19 cellular contexts compared by ENCODE assay signal in the genomic region with DNA sequence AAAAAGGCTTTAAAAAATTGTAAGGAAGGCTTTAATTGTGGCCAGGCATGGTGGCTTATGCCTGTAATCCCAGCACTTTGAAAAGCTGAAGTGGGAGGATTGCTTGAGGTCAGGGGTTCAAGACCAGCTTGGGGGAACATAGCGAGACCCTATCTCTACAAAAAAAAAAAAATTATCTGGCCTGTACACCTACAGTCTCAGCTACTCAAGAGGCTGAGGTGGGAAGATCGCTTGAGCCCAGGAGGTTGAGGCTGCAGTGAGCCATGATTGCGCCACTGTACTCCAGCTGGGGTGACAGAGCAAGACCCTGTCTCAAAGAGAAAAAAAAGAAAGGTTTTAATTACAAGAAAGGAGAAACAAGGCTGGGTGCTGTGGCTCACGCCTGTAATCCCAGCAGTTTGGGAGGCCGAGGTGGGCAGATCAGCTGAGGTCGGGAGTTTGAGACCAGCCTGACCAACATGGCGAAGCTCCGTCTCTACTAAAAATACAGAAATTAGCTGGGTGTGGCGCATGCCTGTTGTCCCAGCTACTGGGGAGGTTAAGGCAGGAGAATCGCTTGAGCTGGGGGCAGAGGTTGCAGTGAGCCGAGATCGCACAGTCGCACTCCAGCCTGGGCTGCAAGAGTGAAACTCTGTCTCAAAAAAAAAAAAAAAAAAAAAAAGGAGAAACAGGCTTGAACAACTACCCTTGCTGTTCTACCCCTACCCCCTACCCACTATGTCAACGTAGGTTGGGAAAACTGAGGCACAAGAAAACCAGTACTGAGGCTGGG.
DNase-seq lines count a peak whose midpoint lies in the region; ATAC-seq, FAIRE-seq and TF ChIP-seq lines count a peak whose summit lies in the region.
"Had no signal": no experiment of that assay in that cellular context is flagged by ENCODE, and none has a peak within 500 bp of the region (broad histone marks: within the 10 kb centered on the region; RNA-seq: fewer than 3 reads in every experiment).

No MANE protein-coding gene starts in this region.

- H3K36me3 ChIP-seq in left ventricle myocardium inferior (no peaks in the 10 kb centered on the region), endodermal cell (ENCODE audit: control insufficient read depth, insufficient read depth, low read length) (no peaks in the 10 kb centered on the region), esophagus squamous epithelium (no peaks in the 10 kb centered on the region)
- H3K36me3 ChIP-seq: ovary had no signal

- WGBS in endodermal cell (ENCODE audit: insufficient coverage in 1 of 2, insufficient read length in 1 of 2), 2 experiments, result 95 to 98% methylated on average over 8 to 14 of the region's 14 CpGs
- WGBS in esophagus squamous epithelium, 2 donors, result 91 to 95% methylated on average over 14 of the region's 14 CpGs

- no peak for TF ChIP-seq CTCF in left ventricle myocardium inferior (IDR thresholded peaks at IDR 0.05; ENCODE audit: borderline replicate concordance)
- no peak for TF ChIP-seq CTCF in endodermal cell (conservative IDR thresholded peaks at IDR 0.05)
- TF ChIP-seq CTCF in esophagus squamous epithelium (IDR thresholded peaks at IDR 0.05), result no peak

- POLR2A ChIA-PET in activated CD8-positive, alpha-beta T cell treated with anti-CD3 and anti-CD28 coated beads, Interleukin-2, amount 10 ng/mL, durations not matched to agents 7 days and 5 days (lab: Charles Lee), result interaction anchor here (0.6 to 1.2 kb wide), 3 partner anchors 18 to 645 kb away, joined by 3 to 4 read pairs (median 3); no protein-coding TSS in a partner anchor

- no peak for ATAC-seq in activated CD8-positive, alpha-beta T cell treated with anti-CD3 and anti-CD28 coated beads, Interleukin-2, amount 10 ng/mL, durations not matched to agents 7 days and 5 days
- ATAC-seq in GM21447 (IDR thresholded peaks at IDR 0.05; ENCODE audit: unreplicated experiment), result no peak
- ATAC-seq: left cardiac atrium had no signal

- H3K36me3 Mint-ChIP-seq in activated CD8-positive, alpha-beta T cell treated with anti-CD3 and anti-CD28 coated beads, Interleukin-2, amount 10 ng/mL, durations not matched to agents 7 days and 5 days (ENCODE audit: low read depth), result peaks cover 74% of the 10 kb centered on the region
- H3K36me3 Mint-ChIP-seq in endodermal cell (ENCODE audit: low read depth), result peaks cover 7% of the 10 kb centered on the region

- peak overlapping the region; percentile 15 for H3K4me3 Mint-ChIP-seq in activated CD8-positive, alpha-beta T cell treated with anti-CD3 and anti-CD28 coated beads, Interleukin-2, amount 10 ng/mL, durations not matched to agents 7 days and 5 days
- no peak overlapping the region for H3K4me3 Mint-ChIP-seq in endodermal cell

- intact Hi-C loops in cardiac septum (cut with DNase I), result no loop called here
- intact Hi-C loops in left ventricle myocardium inferior (cut with micrococcal nuclease), result no loop called here
- intact Hi-C loops in esophagus squamous epithelium (cut with DNase I), result no loop called here

- peak overlapping the region; percentile 84 for H3K27ac Mint-ChIP-seq in activated CD8-positive, alpha-beta T cell treated with anti-CD3 and anti-CD28 coated beads, Interleukin-2, amount 10 ng/mL, durations not matched to agents 7 days and 5 days
- H3K27ac Mint-ChIP-seq in endodermal cell, result no peak overlapping the region

- H3K4me3 ChIP-seq in left ventricle myocardium inferior, result no peak overlapping the region
- H3K4me3 ChIP-seq in endodermal cell (ENCODE audit: low read length), result no peak overlapping the region
- no peak overlapping the region for H3K4me3 ChIP-seq in esophagus squamous epithelium
- H3K4me3 ChIP-seq: ovary had no signal

- no peak overlapping the region for H3K9ac ChIP-seq in endodermal cell (ENCODE audit: extremely low read depth, low read length, poor library complexity, severe bottlenecking)

- CTCF ChIA-PET in activated CD8-positive, alpha-beta T cell treated with anti-CD3 and anti-CD28 coated beads, Interleukin-2, amount 10 ng/mL, durations not matched to agents 7 days and 5 days (lab: Charles Lee), result interaction anchor here (1.6 to 1.9 kb wide), 2 partner anchors 23 to 105 kb away, joined by 5 read pairs; no protein-coding TSS in a partner anchor

- FAIRE-seq in urothelium cell line (lab: Jason Lieb, UNC), result peak; percentile 27
- FAIRE-seq: bronchial epithelial cell, GM18507 had no signal

- no peaks in the 10 kb centered on the region for H3K4me1 ChIP-seq in left ventricle myocardium inferior
- no peaks in the 10 kb centered on the region for H3K4me1 ChIP-seq in endodermal cell (ENCODE audit: control insufficient read depth, insufficient read depth, low read length)
- peaks cover 7 to 24% (median 10%) of the 10 kb centered on the region in 3 donors for H3K4me1 ChIP-seq in esophagus squamous epithelium

- no peaks in the 10 kb centered on the region for H3K27me3 Mint-ChIP-seq in activated CD8-positive, alpha-beta T cell treated with anti-CD3 and anti-CD28 coated beads, Interleukin-2, amount 10 ng/mL, durations not matched to agents 7 days and 5 days (ENCODE audit: low read depth)
- no peaks in the 10 kb centered on the region for H3K27me3 Mint-ChIP-seq in endodermal cell (ENCODE audit: insufficient read depth)

- H3K9me3 ChIP-seq in left ventricle myocardium inferior (replicated peaks), result peaks cover 23% of the 10 kb centered on the region
- peaks cover 3% of the 10 kb centered on the region for H3K9me3 ChIP-seq in endodermal cell (ENCODE audit: control insufficient read depth, low read length)
- no peaks in the 10 kb centered on the region for H3K9me3 ChIP-seq in esophagus squamous epithelium
- H3K9me3 ChIP-seq: ovary had no signal

- H3K27ac ChIP-seq in left ventricle myocardium inferior (replicated peaks), result no peak overlapping the region
- H3K27ac ChIP-seq in endodermal cell (ENCODE audit: low read depth, low read length), result no peak overlapping the region
- no peak overlapping the region for H3K27ac ChIP-seq in esophagus squamous epithelium
- H3K27ac ChIP-seq: ovary had no signal

- H3K9me3 Mint-ChIP-seq in activated CD8-positive, alpha-beta T cell treated with anti-CD3 and anti-CD28 coated beads, Interleukin-2, amount 10 ng/mL, durations not matched to agents 7 days and 5 days (ENCODE audit: insufficient read depth), result no peaks in the 10 kb centered on the region
- peaks cover 6% of the 10 kb centered on the region for H3K9me3 Mint-ChIP-seq in endodermal cell

- TF ChIP-seq POLR2A in esophagus squamous epithelium (IDR thresholded peaks at IDR 0.05), result no peak

- H3K27me3 ChIP-seq in left ventricle myocardium inferior (ENCODE audit: low read depth) (peaks cover 67% of the 10 kb centered on the region), endodermal cell (ENCODE audit: control insufficient read depth, insufficient read depth, low read length, poor library complexity, severe bottlenecking) (no peaks in the 10 kb centered on the region), esophagus squamous epithelium (peaks cover 0 to 20% (median 0%) of the 10 kb centered on the region in 4 donors)
- H3K27me3 ChIP-seq: ovary had no signal

- DNase-seq in cardiac septum (ENCODE audit: low spot score), result peak; percentile 36
- no peak for DNase-seq in left ventricle myocardium inferior
- no peak for DNase-seq in activated CD8-positive, alpha-beta T cell treated with anti-CD3 and anti-CD28 coated beads, Interleukin-2, amount 10 ng/mL, durations not matched to agents 7 days and 5 days
- peak; percentile 3 for DNase-seq in endodermal cell
- no peak for DNase-seq in urothelium cell line (ENCODE audit: low spot score)
- DNase-seq in esophagus squamous epithelium (lab: John Stamatoyannopoulos, UW), result no peak
- no peak for DNase-seq in OCI-M1 (lab: John Stamatoyannopoulos, UW)
- DNase-seq: DMS79; effector CD8-positive, alpha-beta T cell; hippocampal formation; Kasumi-1; left cardiac atrium; NCI-H1436 treated with DMSO at 0.1 percent for 48 hours; NCI-H226; ovary; stimulated activated CD4-positive, alpha-beta T cell treated with anti-CD3 and anti-CD28 coated beads, Interleukin-4, amount 100 ng/mL, for 1 hour had no signal

- peaks cover 78% of the 10 kb centered on the region for H3K4me1 Mint-ChIP-seq in activated CD8-positive, alpha-beta T cell treated with anti-CD3 and anti-CD28 coated beads, Interleukin-2, amount 10 ng/mL, durations not matched to agents 7 days and 5 days (ENCODE audit: low read depth)
- H3K4me1 Mint-ChIP-seq in endodermal cell, result no peaks in the 10 kb centered on the region

Comparison
In these comparisons a context has a peak if more than half of its experiments do, and no peak if none do; other contexts are left out.
1. DNase-seq: peak in cardiac septum (single experiment) and endodermal cell (single experiment); none in left ventricle myocardium inferior (single experiment), activated CD8-positive, alpha-beta T cell treated with anti-CD3 and anti-CD28 coated beads, Interleukin-2, amount 10 ng/mL, durations not matched to agents 7 days and 5 days (single experiment), urothelium cell line (single experiment), esophagus squamous epithelium (single experiment) and OCI-M1 (single experiment).